In the genomic region with DNA sequence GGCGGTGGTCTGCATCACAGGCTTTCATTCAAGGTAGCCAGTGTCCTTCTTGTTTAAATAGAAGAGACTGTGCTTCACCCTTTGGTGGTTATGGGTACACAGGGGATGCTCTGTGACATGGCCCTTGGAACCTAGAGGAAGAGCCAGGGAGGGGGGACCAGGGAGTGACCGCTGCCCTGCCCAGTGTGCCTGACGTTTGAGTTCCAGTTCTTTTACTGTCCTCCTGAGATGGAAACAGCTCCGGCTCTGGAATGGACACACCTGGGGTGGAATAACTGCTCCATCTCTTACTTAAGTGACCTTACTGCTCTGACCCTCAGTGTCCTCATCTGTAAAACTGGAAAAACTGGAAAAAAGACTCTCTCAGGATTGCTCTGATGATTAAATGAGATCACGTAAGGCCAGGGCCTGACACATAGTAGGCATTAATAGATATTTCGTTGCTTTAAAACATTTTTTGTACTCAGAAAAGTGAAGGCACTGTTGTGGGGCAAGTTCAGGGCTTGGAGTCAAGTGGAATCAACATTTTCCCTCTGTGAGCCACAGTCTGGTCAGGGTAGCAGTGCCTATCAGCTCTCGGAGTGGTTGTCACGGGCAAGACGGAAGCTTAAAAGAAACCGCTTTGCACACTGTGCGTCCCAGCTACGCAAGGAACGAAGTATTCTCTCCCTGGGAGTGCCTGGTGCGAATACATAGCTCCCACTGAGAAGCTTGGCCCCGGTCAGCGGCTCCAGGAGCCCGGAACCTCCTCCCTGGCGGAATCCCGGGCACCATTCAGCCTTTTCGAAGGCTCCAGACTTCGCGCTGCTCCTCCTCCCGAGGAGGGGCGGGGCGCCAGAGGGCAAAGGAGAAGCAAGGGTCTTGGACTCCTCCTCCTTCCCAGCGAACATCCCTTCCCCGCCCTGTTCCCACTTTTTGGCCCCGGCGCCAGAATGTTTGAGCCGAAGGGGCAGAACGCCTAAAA, we compare ENCODE assay signal across 11 cellular contexts. TPM values are rescaled to one million over a fixed set of nuclear protein-coding genes. Genes with fewer than 3 reads are reported as not detected.
DNase-seq lines count a peak whose midpoint lies in the region; ATAC-seq, FAIRE-seq and TF ChIP-seq lines count a peak whose summit lies in the region.
"Had no signal": no experiment of that assay in that cellular context is flagged by ENCODE, and none has a peak within 500 bp of the region (broad histone marks: within the 10 kb centered on the region; RNA-seq: fewer than 3 reads in every experiment).

No MANE protein-coding gene starts in this region.

- TF ChIP-seq RAD21 in IMR-90 (IDR thresholded peaks at IDR 0.05; ENCODE audit: low read length): no peak

- no peak overlapping the region for H2AK9ac ChIP-seq in IMR-90 (replicated peaks; ENCODE audit: low read depth, low read length, poor library complexity)

- no peak overlapping the region for H3K14ac ChIP-seq in IMR-90 (replicated peaks; ENCODE audit: low read depth, low read length)

- H3K4ac ChIP-seq in IMR-90 (ENCODE audit: low read depth, low read length): no peak overlapping the region

- ATAC-seq in IMR-90 (ENCODE audit: low read depth): no peak
- ATAC-seq in psoas muscle: no peak
- ATAC-seq in HG03045 (IDR thresholded peaks at IDR 0.05; ENCODE audit: unreplicated experiment): no peak

- H3K4me1 ChIP-seq in IMR-90 (ENCODE audit: control insufficient read depth, insufficient read depth, low read length) (no peaks in the 10 kb centered on the region), endothelial cell of umbilical vein (ENCODE audit: control insufficient read depth, extremely low read depth, insufficient read depth, low read length) (no peaks in the 10 kb centered on the region), psoas muscle (no peaks in the 10 kb centered on the region), GM23248 (ENCODE audit: insufficient read depth) (no peaks in the 10 kb centered on the region)

- POLR2A ChIA-PET in IMR-90 (lab: Charles Lee; ENCODE audit: unreplicated experiment) (no interaction called here), endothelial cell of umbilical vein (lab: Charles Lee) (no interaction called here)

- H4K91ac ChIP-seq in IMR-90 (ENCODE audit: insufficient read depth, low read depth, low read length): no peak overlapping the region

- CTCF ChIA-PET in IMR-90 (lab: Yijun Ruan, JAX) (no interaction called here), endothelial cell of umbilical vein (lab: Charles Lee) (interaction anchor here (0.6 kb wide), 1 partner anchor 11 kb away, joined by 3 read pairs; no protein-coding TSS in a partner anchor)

- H3K9me1 ChIP-seq in IMR-90 (ENCODE audit: insufficient read depth, low read length): no peaks in the 10 kb centered on the region
- no peaks in the 10 kb centered on the region for H3K9me1 ChIP-seq in endothelial cell of umbilical vein (replicated peaks; ENCODE audit: control insufficient read depth, extremely low read depth, insufficient read depth, low read length)

- in situ Hi-C loops in IMR-90 (cut with MboI; ENCODE audit: low sequenced_read_pairs): no loop called here
- in situ Hi-C loops in GM23248 (cut with MboI): no loop called here

- TF ChIP-seq CTCF in IMR-90 (conservative IDR thresholded peaks at IDR 0.05; ENCODE audit: low read depth, low read length) (no peak), endothelial cell of umbilical vein (IDR thresholded peaks at IDR 0.05; ENCODE audit: extremely low read depth in 1 of 2, insufficient read depth in 1 of 2, low read depth in 1 of 2, low read length in 2 of 2) (no peak), psoas muscle (IDR thresholded peaks at IDR 0.05) (no peak)

- DNase-seq in NOMO-1 treated with DMSO at 0.1 percent for 48 hours (lab: John Stamatoyannopoulos, UW; ENCODE audit: unreplicated experiment): peak; percentile 4
- no peak for DNase-seq in NOMO-1 treated with dmso at 0.1 percent for 144 hours (lab: John Stamatoyannopoulos, UW; ENCODE audit: unreplicated experiment)
- DNase-seq in IMR-90: no peak
- DNase-seq in endothelial cell of umbilical vein (ENCODE audit: low read depth, low spot score): no peak
- DNase-seq in psoas muscle: no peak
- DNase-seq in NCI-H1694 treated with DMSO at 0.1 percent for 48 hours (lab: John Stamatoyannopoulos, UW): no peak
- no peak for DNase-seq in GM23248
- DNase-seq: kidney had no signal

- no peak overlapping the region for H4K8ac ChIP-seq in IMR-90 (ENCODE audit: low read depth in 2 of 2, low read length in 2 of 2)

- H3K18ac ChIP-seq in IMR-90 (ENCODE audit: low read depth, low read length): no peak overlapping the region

- H2AK5ac ChIP-seq in IMR-90 (ENCODE audit: low read depth, low read length): no peak overlapping the region

- no peak overlapping the region for H3K23ac ChIP-seq in IMR-90 (ENCODE audit: low read depth, low read length)

- no peak overlapping the region for H4K5ac ChIP-seq in IMR-90 (ENCODE audit: low read depth, low read length)

- H4K20me1 ChIP-seq in IMR-90 (ENCODE audit: insufficient read depth, low read length) (no peaks in the 10 kb centered on the region), endothelial cell of umbilical vein (replicated peaks; ENCODE audit: control insufficient read depth, extremely low read depth, insufficient read depth, low read length) (no peaks in the 10 kb centered on the region), GM23248 (ENCODE audit: insufficient read depth) (no peaks in the 10 kb centered on the region)

- no peak overlapping the region for H2BK120ac ChIP-seq in IMR-90 (ENCODE audit: low read depth, low read length)

- H3K4me2 ChIP-seq in IMR-90 (ENCODE audit: low read depth, low read length) (peak overlapping the region; percentile 37; the same call in 1 of the 2 replicates), endothelial cell of umbilical vein (ENCODE audit: insufficient read depth, low read length) (peak overlapping the region; percentile 37), GM23248 (ENCODE audit: unreplicated experiment) (no peak overlapping the region)

- H3K9me3 ChIP-seq in IMR-90 (ENCODE audit: control insufficient read depth, insufficient read depth, low read length) (no peaks in the 10 kb centered on the region; the same call in 1 of the 2 replicates), endothelial cell of umbilical vein (replicated peaks; ENCODE audit: control insufficient read depth, insufficient read depth, low read length) (no peaks in the 10 kb centered on the region), psoas muscle (no peaks in the 10 kb centered on the region), GM23248 (ENCODE audit: low read depth) (no peaks in the 10 kb centered on the region)
- H3K9me3 ChIP-seq: vagina had no signal

- H3K79me2 ChIP-seq in endothelial cell of umbilical vein (ENCODE audit: control insufficient read depth, insufficient read depth, low read length) (no peaks in the 10 kb centered on the region), GM23248 (ENCODE audit: insufficient read depth) (no peaks in the 10 kb centered on the region)

- no peak overlapping the region for H2BK15ac ChIP-seq in IMR-90 (ENCODE audit: low read depth, low read length)

- peak; percentile 28 for FAIRE-seq in endothelial cell of umbilical vein (lab: Jason Lieb, UNC)
- FAIRE-seq: kidney had no signal

- no peaks in the 10 kb centered on the region for H3K36me3 ChIP-seq in IMR-90 (ENCODE audit: control insufficient read depth, insufficient read depth, low read length)
- H3K36me3 ChIP-seq in endothelial cell of umbilical vein (ENCODE audit: control insufficient read depth in 2 of 2, extremely low read depth in 1 of 2, insufficient read depth in 2 of 2, low read length in 2 of 2): no peaks in the 10 kb centered on the region
- no peaks in the 10 kb centered on the region for H3K36me3 ChIP-seq in psoas muscle (ENCODE audit: insufficient read depth in 1 of 2, low read depth in 1 of 2)
- H3K36me3 ChIP-seq in GM23248 (ENCODE audit: low read depth): no peaks in the 10 kb centered on the region
- H3K36me3 ChIP-seq: SJSA1, vagina had no signal

- H2AFZ ChIP-seq in IMR-90 (replicated peaks; ENCODE audit: low read length, poor library complexity): peak overlapping the region; percentile 26
- peak overlapping the region; percentile 8 for H2AFZ ChIP-seq in endothelial cell of umbilical vein (ENCODE audit: low read depth, low read length)
- no peak overlapping the region for H2AFZ ChIP-seq in GM23248

- no peaks in the 10 kb centered on the region for H3F3A ChIP-seq in GM23248 (ENCODE audit: insufficient read depth)

- intact Hi-C loops in IMR-90 (cut with micrococcal nuclease) (no loop called here), endothelial cell of umbilical vein (cut with micrococcal nuclease) (no loop called here), psoas muscle (cut with DNase I) (no loop called here)

- no peaks in the 10 kb centered on the region for H3K9me2 ChIP-seq in GM23248 (ENCODE audit: insufficient read depth)

- H2BK20ac ChIP-seq in IMR-90 (ENCODE audit: low read depth, low read length): no peak overlapping the region

- H3K9ac ChIP-seq in IMR-90 (ENCODE audit: low read depth, low read length) (no peak overlapping the region), endothelial cell of umbilical vein (replicated peaks; ENCODE audit: extremely low read depth, insufficient read depth, low read length) (no peak overlapping the region), GM23248 (no peak overlapping the region)

- WGBS in IMR-90 (ENCODE audit: extremely low coverage in 2 of 2, insufficient read length in 1 of 2), 2 experiments: 10% methylated on average over 9 of the region's 31 CpGs; no CpG with 5 or more reads in 1 of the 2 experiments
- WGBS in psoas muscle, 3 donors: 2 to 4% (median 3%) methylated on average over 29 to 31 of the region's 31 CpGs
- 8 to 10% methylated on average over 31 of the region's 31 CpGs for WGBS in GM23248 (ENCODE audit: low coverage in 1 of 2, low lambda C conversion rate in 2 of 2, missing lambda C conversion rate in 2 of 2), 2 experiments

- H3K27ac ChIP-seq in IMR-90 (ENCODE audit: insufficient read depth, low read length): no peak overlapping the region
- H3K27ac ChIP-seq in endothelial cell of umbilical vein (ENCODE audit: insufficient read depth, low read depth, low read length): no peak overlapping the region
- H3K27ac ChIP-seq in psoas muscle: no peak overlapping the region
- H3K27ac ChIP-seq in GM23248: no peak overlapping the region
- H3K27ac ChIP-seq: SJSA1, vagina had no signal

- H3K79me1 ChIP-seq in IMR-90 (ENCODE audit: low read depth in 1 of 2, low read length in 2 of 2): no peaks in the 10 kb centered on the region

- dilution Hi-C loops in IMR-90 (cut with HindIII; ENCODE audit: low sequenced_read_pairs, unreplicated experiment): no loop called here
- dilution Hi-C loops in endothelial cell of umbilical vein (cut with MboI; ENCODE audit: extremely low pct_ligation_motif_present, low sequenced_read_pairs): no loop called here

- no TSS peak for BruUV-seq in IMR-90 (replicated peaks; lab: Mats Ljungman, UMichigan)
- no TSS peak for BruUV-seq in endothelial cell of umbilical vein (replicated peaks; lab: Mats Ljungman, UMichigan)

- no peak overlapping the region for H3K56ac ChIP-seq in IMR-90 (ENCODE audit: extremely low read depth, insufficient read depth, low read length)

- no peak overlapping the region for H3K4me3 ChIP-seq in IMR-90 (ENCODE audit: insufficient read depth, low read depth, low read length)
- no peak overlapping the region for H3K4me3 ChIP-seq in endothelial cell of umbilical vein (replicated peaks in 1 of 3; ENCODE audit: insufficient read depth in 1 of 3, low read depth in 1 of 3, low read length in 3 of 3)
- peak overlapping the region; percentile 38 for H3K4me3 ChIP-seq in psoas muscle
- no peak overlapping the region for H3K4me3 ChIP-seq in GM23248
- H3K4me3 ChIP-seq: SJSA1 had no signal

- peaks cover 71% of the 10 kb centered on the region for H3K27me3 ChIP-seq in IMR-90 (ENCODE audit: control insufficient read depth, insufficient read depth, low read length)
- peaks cover 65 to 86% of the 10 kb centered on the region in 2 experiments for H3K27me3 ChIP-seq in endothelial cell of umbilical vein (ENCODE audit: control insufficient read depth in 2 of 2, insufficient read depth in 2 of 2, low read length in 2 of 2)
- H3K27me3 ChIP-seq in psoas muscle (ENCODE audit: insufficient read depth in 3 of 3, low read length in 2 of 3): peaks cover 3 to 92% (median 45%) of the 10 kb centered on the region in 3 donors
- H3K27me3 ChIP-seq in GM23248 (replicated peaks; ENCODE audit: insufficient read depth): peaks cover 79% of the 10 kb centered on the region

- H2BK5ac ChIP-seq in IMR-90 (ENCODE audit: low read depth, low read length, poor library complexity, severe bottlenecking): no peak overlapping the region

- no peak for TF ChIP-seq POLR2A in IMR-90 (IDR thresholded peaks at IDR 0.05; ENCODE audit: low read depth, low read length)
- TF ChIP-seq POLR2A in endothelial cell of umbilical vein (IDR thresholded peaks at IDR 0.05; ENCODE audit: low read depth, low read length): no peak

RNA-seq across cellular contexts. Expression of a gene that starts 5.8 kb away (rescaled TPM):
- total RNA-seq in IMR-90 (2012; rRNA removed): not detected in 2 replicates
- 0.02 and 0.06 TPM in 2 replicates for polyA plus RNA-seq in IMR-90 (2012; rRNA removed)
- 0.02 TPM in 1 of 2 replicates, not detected in the other for polyA plus RNA-seq in IMR-90 (2012; cell fraction: cytosol; rRNA removed)
- 0.09 and 0.14 TPM in 2 replicates for polyA plus RNA-seq in IMR-90 (2012; cell fraction: nucleus; rRNA removed; ENCODE audit: low replicate concordance)
- total RNA-seq in endothelial cell of umbilical vein: not detected in 2 replicates
- 0.08 and 0.10 TPM in 2 replicates for polyA plus RNA-seq in endothelial cell of umbilical vein
- 0.08 TPM in 2 replicates for polyA plus RNA-seq in endothelial cell of umbilical vein (2011; cell fraction: cytosol; rRNA removed)
- 0.10 TPM in 1 of 2 replicates, not detected in the other for polyA plus RNA-seq in endothelial cell of umbilical vein (2011; cell fraction: nucleus; rRNA removed)
- 0.08 TPM in 1 of 2 replicates, not detected in the other for polyA plus RNA-seq in endothelial cell of umbilical vein (2012)
- polyA minus RNA-seq in endothelial cell of umbilical vein: 0.10 and 0.36 TPM in 2 replicates
- not detected for polyA minus RNA-seq in endothelial cell of umbilical vein (2011; cell fraction: cytosol; rRNA and poly(A)+ RNA removed)
- 0.14 TPM in 1 of 2 replicates, not detected in the other for polyA minus RNA-seq in endothelial cell of umbilical vein (2011; cell fraction: nucleus; rRNA and poly(A)+ RNA removed)
- not detected for total RNA-seq in psoas muscle
- under 1 TPM in 1 of 3 donors, not detected in 2; 0.04 TPM for polyA plus RNA-seq in psoas muscle
- 0.13 TPM in 1 of 2 replicates, not detected in the other for total RNA-seq in GM23248 (2014; rRNA removed; shearing (Covaris generic))
- polyA plus RNA-seq in GM23248 (2016; fragmentation: Nextera tagmentation; extraction: Ambion mirVana): not detected in 2 replicates
- total RNA-seq: vagina had no signal
